In the genomic region with DNA sequence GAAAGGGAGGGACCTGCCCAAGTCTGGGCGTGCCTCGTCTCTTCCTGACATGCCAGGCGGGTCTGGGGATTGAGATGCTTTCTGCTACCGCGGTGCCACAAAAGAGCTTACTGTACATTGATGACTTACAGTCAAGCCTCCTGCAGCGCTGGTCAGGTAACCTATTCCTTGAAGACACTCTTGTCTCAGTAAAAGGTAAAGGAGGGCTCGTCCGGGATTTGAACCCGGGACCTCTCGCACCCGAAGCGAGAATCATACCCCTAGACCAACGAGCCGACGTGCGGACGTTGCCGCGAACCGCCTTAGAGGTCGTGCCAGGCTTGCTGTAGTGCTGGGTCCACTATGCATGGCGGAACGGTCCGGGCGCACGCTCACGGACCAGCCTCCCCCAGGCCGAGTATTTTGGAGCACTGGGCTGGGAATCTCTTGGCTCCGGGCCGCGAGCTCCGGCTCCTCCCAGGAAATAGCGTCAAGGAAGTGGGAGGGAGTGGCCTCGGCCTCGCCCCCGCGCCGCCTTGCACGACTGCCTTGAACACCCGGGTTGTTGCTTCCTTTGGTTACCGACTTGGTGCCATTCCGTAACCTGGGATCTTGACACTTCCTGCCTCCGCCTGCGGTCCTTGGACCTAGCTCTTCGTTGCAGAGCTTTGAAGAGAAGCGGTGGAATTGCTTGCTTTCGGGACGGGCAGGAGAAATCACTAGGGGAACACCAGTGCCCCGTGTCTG, we compare ENCODE assay signal across 8 cellular contexts.
DNase-seq lines count a peak whose midpoint lies in the region; ATAC-seq and TF ChIP-seq lines count a peak whose summit lies in the region.

No MANE protein-coding gene starts in this region.

- H3K4me3 ChIP-seq in astrocyte of the cerebellum (ENCODE audit: low read depth, low read length) = peak overlapping the region; percentile 76
- peak overlapping the region; percentile 85 for H3K4me3 ChIP-seq in retinal pigment epithelial cell (ENCODE audit: low read length)

- in situ Hi-C loops in astrocyte of the cerebellum (cut with HindIII; ENCODE audit: low sequenced_read_pairs) = no loop called here

- ATAC-seq in HG02852 (IDR thresholded peaks at IDR 0.05; ENCODE audit: unreplicated experiment) = peak; percentile 33

- DNase-seq in NCI-H1694 (lab: John Stamatoyannopoulos, UW) (peak; percentile 83), T-helper 9 cell (peak; percentile 80), astrocyte of the cerebellum (ENCODE audit: low read depth) (peak; percentile 85), hippocampal formation (lab: John Stamatoyannopoulos, UW) (peak; percentile 88), retinal pigment epithelial cell (ENCODE audit: low read depth) (no peak), epidermal melanocyte (ENCODE audit: insufficient read length, low spot score) (no peak)

- TF ChIP-seq CTCF in astrocyte of the cerebellum (IDR thresholded peaks at IDR 0.05; ENCODE audit: low read depth, low read length, missing control alignments) = no peak
- TF ChIP-seq CTCF in retinal pigment epithelial cell (conservative IDR thresholded peaks at IDR 0.05; ENCODE audit: low read depth, low read length) = no peak

- peak; percentile 76 for TF ChIP-seq POLR2A in GM15510 (IDR thresholded peaks at IDR 0.05; ENCODE audit: borderline replicate concordance, extremely low read depth, insufficient read length)

Comparison
In these comparisons a context has a peak if more than half of its experiments do, and no peak if none do; other contexts are left out.
1. DNase-seq: peak in NCI-H1694 (single experiment), T-helper 9 cell (single experiment), astrocyte of the cerebellum (single experiment) and hippocampal formation (2 of 2); none in retinal pigment epithelial cell (single experiment) and epidermal melanocyte (single experiment).